12 cellular contexts compared by ENCODE assay signal in the genomic region with DNA sequence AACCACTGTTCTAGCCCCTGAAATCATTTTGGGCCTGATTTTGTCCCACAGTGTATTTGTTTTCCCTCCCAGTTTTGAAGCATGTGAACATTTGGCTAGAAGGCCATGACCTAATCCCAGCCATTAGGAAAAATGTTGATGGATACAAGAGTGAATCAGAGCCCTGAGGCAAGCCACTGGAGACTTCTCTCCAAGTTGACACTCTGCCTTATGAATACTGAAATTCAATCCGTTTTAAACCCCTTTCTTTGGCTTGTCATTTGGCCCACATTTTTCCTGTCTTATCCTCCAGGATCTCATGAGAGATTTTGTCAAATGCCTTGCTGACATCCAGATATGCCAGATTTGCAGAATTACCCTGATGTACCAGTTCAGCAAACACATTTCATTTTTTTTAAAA.
DNase-seq lines count a peak whose midpoint lies in the region; ATAC-seq and TF ChIP-seq lines count a peak whose summit lies in the region.
"Had no signal": no experiment of that assay in that cellular context is flagged by ENCODE, and none has a peak within 500 bp of the region (broad histone marks: within the 10 kb centered on the region; RNA-seq: fewer than 3 reads in every experiment).

No MANE protein-coding gene starts in this region.

- H3K36me3 ChIP-seq in RWPE2 (ENCODE audit: low read depth) (no peaks in the 10 kb centered on the region), fibroblast of lung (ENCODE audit: control insufficient read depth, insufficient read depth, low read length) (no peaks in the 10 kb centered on the region), right atrium auricular region (no peaks in the 10 kb centered on the region)

- TF ChIP-seq CTCF in RWPE2 (IDR thresholded peaks at IDR 0.05; ENCODE audit: poor library complexity, severe bottlenecking) (no peak), fibroblast of lung (conservative IDR thresholded peaks at IDR 0.05 in 1 of 2, IDR thresholded peaks at IDR 0.05 in 1 of 2; ENCODE audit: low read depth in 1 of 2, low read length in 2 of 2) (no peak), osteocyte (IDR thresholded peaks at IDR 0.05) (no peak), right atrium auricular region (IDR thresholded peaks at IDR 0.05) (no peak)

- H3K9ac ChIP-seq in fibroblast of lung (ENCODE audit: insufficient read depth, low read length): no peak overlapping the region

- H3K4me3 Mint-ChIP-seq in osteocyte (ENCODE audit: unreplicated experiment): no peak overlapping the region
- H3K4me3 Mint-ChIP-seq: CD4-positive, CD25-positive, alpha-beta regulatory T cell had no signal

- H3K36me3 Mint-ChIP-seq in osteocyte (ENCODE audit: unreplicated experiment): no peaks in the 10 kb centered on the region
- H3K36me3 Mint-ChIP-seq: CD4-positive, CD25-positive, alpha-beta regulatory T cell had no signal

- H3K27me3 Mint-ChIP-seq in osteocyte (ENCODE audit: unreplicated experiment): no peaks in the 10 kb centered on the region
- H3K27me3 Mint-ChIP-seq: CD4-positive, CD25-positive, alpha-beta regulatory T cell had no signal

- peak; percentile 76 for ATAC-seq in RWPE2 (ENCODE audit: low read depth)
- no peak for ATAC-seq in GM19397 (IDR thresholded peaks at IDR 0.05; ENCODE audit: unreplicated experiment)
- no peak for ATAC-seq in GM21786 (IDR thresholded peaks at IDR 0.05; ENCODE audit: unreplicated experiment)

- peaks cover 4% of the 10 kb centered on the region for H3K9me3 Mint-ChIP-seq in osteocyte (ENCODE audit: unreplicated experiment)

- DNase-seq in GM04504 (ENCODE audit: low read depth) (peak; percentile 36), RWPE2 (ENCODE audit: low spot score) (no peak), fibroblast of lung (ENCODE audit: low read depth in 2 of 2) (peak; percentile 75 to 76), osteocyte (ENCODE audit: extremely low spot score, unreplicated experiment) (no peak), NCI-H510A (lab: John Stamatoyannopoulos, UW) (no peak), right atrium auricular region (ENCODE audit: low spot score) (no peak)
- DNase-seq: CD4-positive, CD25-positive, alpha-beta regulatory T cell; effector CD4-positive, alpha-beta T cell; NCI-H446 treated with DMSO at 0.1 percent for 48 hours had no signal

- H3K4me1 Mint-ChIP-seq in osteocyte (ENCODE audit: unreplicated experiment): peaks cover 63% of the 10 kb centered on the region
- H3K4me1 Mint-ChIP-seq: CD4-positive, CD25-positive, alpha-beta regulatory T cell had no signal

- no peak overlapping the region for H2AFZ ChIP-seq in fibroblast of lung (ENCODE audit: low read length)

- H3K27me3 ChIP-seq in RWPE2 (ENCODE audit: insufficient read depth, poor library complexity, severe bottlenecking) (no peaks in the 10 kb centered on the region), fibroblast of lung (ENCODE audit: control insufficient read depth, insufficient read depth, low read length) (no peaks in the 10 kb centered on the region), right atrium auricular region (no peaks in the 10 kb centered on the region)

- H3K4me3 ChIP-seq in RWPE2 (ENCODE audit: severe bottlenecking) (no peak overlapping the region), fibroblast of lung (replicated peaks in 1 of 4; ENCODE audit: control extremely low read depth in 1 of 4, insufficient read depth in 1 of 4, low read depth in 3 of 4, low read length in 4 of 4) (no peak overlapping the region), right atrium auricular region (no peak overlapping the region)

- no peaks in the 10 kb centered on the region for H3K79me2 ChIP-seq in fibroblast of lung (ENCODE audit: control insufficient read depth, insufficient read depth, low read length)

- H3K4me2 ChIP-seq in fibroblast of lung (ENCODE audit: extremely low read depth, insufficient read depth, low read length): no peak overlapping the region

- H3K4me1 ChIP-seq in RWPE2 (ENCODE audit: insufficient read depth, poor library complexity, severe bottlenecking) (peaks cover 21% of the 10 kb centered on the region), fibroblast of lung (ENCODE audit: control insufficient read depth, extremely low read depth, insufficient read depth, low read length) (peaks cover 20% of the 10 kb centered on the region), right atrium auricular region (no peaks in the 10 kb centered on the region)

- H3K27ac ChIP-seq in RWPE2 (ENCODE audit: poor library complexity, severe bottlenecking): no peak overlapping the region
- H3K27ac ChIP-seq in fibroblast of lung (ENCODE audit: insufficient read depth, low read length): no peak overlapping the region
- H3K27ac ChIP-seq in right atrium auricular region: no peak overlapping the region
- H3K27ac ChIP-seq: HL-60 had no signal

- H4K20me1 ChIP-seq in fibroblast of lung (ENCODE audit: control insufficient read depth, extremely low read depth, insufficient read depth, low read length): no peaks in the 10 kb centered on the region

- peak overlapping the region; percentile 90 for H3K27ac Mint-ChIP-seq in osteocyte (ENCODE audit: unreplicated experiment)
- H3K27ac Mint-ChIP-seq: CD4-positive, CD25-positive, alpha-beta regulatory T cell had no signal

- H3K9me3 ChIP-seq in RWPE2 (ENCODE audit: severe bottlenecking) (no peaks in the 10 kb centered on the region), fibroblast of lung (ENCODE audit: control insufficient read depth, insufficient read depth, low read depth, low read length) (no peaks in the 10 kb centered on the region), right atrium auricular region (no peaks in the 10 kb centered on the region)

Comparison
In these comparisons a context has a peak if more than half of its experiments do, and no peak if none do; other contexts are left out.
1. DNase-seq: peak in GM04504 (single experiment) and fibroblast of lung (2 of 2); none in RWPE2 (single experiment), osteocyte (single experiment), NCI-H510A (single experiment) and right atrium auricular region (single experiment).